1 cellular context compared by ENCODE assay signal in genomic region chr18:77068890-77069312, GRCh38.
TF ChIP-seq lines count a peak whose summit lies in the region.

No MANE protein-coding gene starts in this region.

TF ChIP-seq in GM23338, 12 proteins besides CTCF, POLR2A, EP300 and RAD21 (continued from another document):
- TF ChIP-seq ZNF462 (CRISPR knock-in tag; IDR thresholded peaks at IDR 0.05) (no peak), NANOG (IDR thresholded peaks at IDR 0.05; ENCODE audit: borderline replicate concordance) (no peak), CREB1 (CRISPR knock-in tag; IDR thresholded peaks at IDR 0.05; ENCODE audit: low read depth) (no peak), POLR2AphosphoS5 (IDR thresholded peaks at IDR 0.05; ENCODE audit: low read depth) (no peak)
